ENCODE assay signal across 27 cellular contexts in genomic region chr20:3919352-3919751, GRCh38. TPM values are rescaled to one million over a fixed set of nuclear protein-coding genes. Genes with fewer than 3 reads are reported as not detected.
DNase-seq lines count a peak whose midpoint lies in the region; ATAC-seq and TF ChIP-seq lines count a peak whose summit lies in the region.
"Had no signal": no experiment of that assay in that cellular context is flagged by ENCODE, and none has a peak within 500 bp of the region (broad histone marks: within the 10 kb centered on the region; RNA-seq: fewer than 3 reads in every experiment).

No MANE protein-coding gene starts in this region.

- CTCF ChIA-PET in activated CD4-positive, alpha-beta T cell treated with anti-CD3 and anti-CD28 coated beads for 36 hours (lab: Charles Lee) = interaction anchor here (0.7 to 1.3 kb wide), 3 partner anchors 19 to 203 kb away, joined by 3 to 4 read pairs (median 3); no protein-coding TSS in a partner anchor

- H3K4me3 Mint-ChIP-seq in activated CD4-positive, alpha-beta T cell treated with anti-CD3 and anti-CD28 coated beads for 36 hours = no peak overlapping the region
- H3K4me3 Mint-ChIP-seq: GM23338, nephron, T-helper 17 cell had no signal

- H3K4me1 ChIP-seq in neutrophil (ENCODE audit: control insufficient read depth in 1 of 2, insufficient read depth in 1 of 2, low read depth in 1 of 2, low read length in 1 of 2) (peaks cover 10 to 15% of the 10 kb centered on the region in 2 experiments), breast epithelium (no peaks in the 10 kb centered on the region)

- H3K36me3 Mint-ChIP-seq in activated CD4-positive, alpha-beta T cell treated with anti-CD3 and anti-CD28 coated beads for 36 hours (ENCODE audit: low read depth) = peaks cover 64% of the 10 kb centered on the region

- no peaks in the 10 kb centered on the region for H3K27me3 Mint-ChIP-seq in activated CD4-positive, alpha-beta T cell treated with anti-CD3 and anti-CD28 coated beads for 36 hours
- H3K27me3 Mint-ChIP-seq: T-helper 17 cell had no signal

- H3K36me3 ChIP-seq in neutrophil (peaks cover 69% of the 10 kb centered on the region), breast epithelium (no peaks in the 10 kb centered on the region)
- H3K36me3 ChIP-seq: prostate gland had no signal

- H3K27ac Mint-ChIP-seq in activated CD4-positive, alpha-beta T cell treated with anti-CD3 and anti-CD28 coated beads for 36 hours = peak overlapping the region; percentile 14
- H3K27ac Mint-ChIP-seq: GM23338, nephron had no signal

- H3K4me3 ChIP-seq in choroid plexus epithelial cell (ENCODE audit: low read depth, low read length) = no peak overlapping the region
- no peak overlapping the region for H3K4me3 ChIP-seq in neutrophil (ENCODE audit: low read depth in 1 of 2, low read length in 1 of 2)
- no peak overlapping the region for H3K4me3 ChIP-seq in breast epithelium
- H3K4me3 ChIP-seq: cardiac muscle cell, GM23338, prostate gland had no signal

- H3K4me1 Mint-ChIP-seq in activated CD4-positive, alpha-beta T cell treated with anti-CD3 and anti-CD28 coated beads for 36 hours = peaks cover 53% of the 10 kb centered on the region
- H3K4me1 Mint-ChIP-seq: nephron had no signal

- no peaks in the 10 kb centered on the region for H3K9me3 Mint-ChIP-seq in activated CD4-positive, alpha-beta T cell treated with anti-CD3 and anti-CD28 coated beads for 36 hours (ENCODE audit: low read depth)
- H3K9me3 Mint-ChIP-seq: activated naive CD4-positive, alpha-beta T cell treated with anti-CD3 and anti-CD28 coated beads, Interleukin-2, amount 50 U/mL, for 72 hours; GM23338; nephron had no signal

- TF ChIP-seq POLR2A in breast epithelium (IDR thresholded peaks at IDR 0.05) = no peak

- no peak for TF ChIP-seq CTCF in choroid plexus epithelial cell (conservative IDR thresholded peaks at IDR 0.05; ENCODE audit: low read depth, low read length)
- no peak for TF ChIP-seq CTCF in neutrophil (IDR thresholded peaks at IDR 0.05)
- TF ChIP-seq CTCF in breast epithelium (IDR thresholded peaks at IDR 0.05) = no peak

- H3K9me3 ChIP-seq in neutrophil (no peaks in the 10 kb centered on the region), breast epithelium (no peaks in the 10 kb centered on the region)
- H3K9me3 ChIP-seq: prostate gland had no signal

- POLR2A ChIA-PET in activated CD4-positive, alpha-beta T cell treated with anti-CD3 and anti-CD28 coated beads for 36 hours (lab: Charles Lee) = interaction anchor here (0.6 kb wide), 1 partner anchor 19 kb away, joined by 3 read pairs; no protein-coding TSS in a partner anchor

- intact Hi-C loops in activated CD4-positive, alpha-beta T cell treated with anti-CD3 and anti-CD28 coated beads for 36 hours (cut with DNase I, micrococcal nuclease) = no loop called here
- intact Hi-C loops in breast epithelium (cut with DNase I; ENCODE audit: low total_unique reads) = no loop called here

- H3K27me3 ChIP-seq in neutrophil = no peaks in the 10 kb centered on the region
- H3K27me3 ChIP-seq in breast epithelium = no peaks in the 10 kb centered on the region
- H3K27me3 ChIP-seq: cardiac muscle cell had no signal

- no peak for DNase-seq in activated CD4-positive, alpha-beta T cell treated with anti-CD3 and anti-CD28 coated beads for 36 hours
- no peak for DNase-seq in activated CD4-positive, alpha-beta T cell treated with anti-CD3 and anti-CD28 coated beads, Interleukin-2, amount 50 U/mL, for 4 hours
- DNase-seq in EH (ENCODE audit: low read depth) (peak; percentile 45), choroid plexus epithelial cell (ENCODE audit: low read depth) (peak; percentile 60), breast epithelium (ENCODE audit: low spot score in 2 of 2) (no peak), DMS153 treated with DMSO at 0.1 percent for 48 hours (lab: John Stamatoyannopoulos, UW; ENCODE audit: unreplicated experiment) (no peak)
- DNase-seq: activated CD4-positive, CD25-positive, alpha-beta regulatory T cell; activated CD8-positive, alpha-beta memory T cell treated with anti-CD3 and anti-CD28 coated beads, Interleukin-2, amount 50 U/mL, for 4 hours; DMS79 treated with DMSO at 0.1 percent for 48 hours; islet precursor cell; mammary epithelial cell; NCI-H146; NCI-H82; PC-3; SIG-M5; stimulated activated CD8-positive, alpha-beta memory T cell treated with anti-CD3 and anti-CD28 coated beads, Interleukin-4, amount 100 ng/mL, for 48 hours; T-helper 17 cell had no signal

- peak overlapping the region; percentile 15 for H3K27ac ChIP-seq in neutrophil
- H3K27ac ChIP-seq in breast epithelium = no peak overlapping the region
- H3K27ac ChIP-seq: 22Rv1, C4-2B, cardiac muscle cell, prostate gland had no signal

- no peak for ATAC-seq in activated CD4-positive, alpha-beta T cell treated with anti-CD3 and anti-CD28 coated beads for 36 hours
- no peak for ATAC-seq in GM18858 (IDR thresholded peaks at IDR 0.05; ENCODE audit: unreplicated experiment)
- ATAC-seq: activated naive CD4-positive, alpha-beta T cell treated with anti-CD3 and anti-CD28 coated beads, Interleukin-2, amount 50 U/mL, for 72 hours; esophagus mucosa; GM23338; PC-3; T-helper 17 cell had no signal

RNA-seq across cellular contexts. Expression of gene PANK2, which starts 30.2 kb away (rescaled TPM):
- 10 to 100 TPM; 37.2 to 50.2 TPM for total RNA-seq in activated CD4-positive, alpha-beta T cell treated with anti-CD3 and anti-CD28 coated beads for 36 hours
- 10 to 100 TPM; 38.2 to 40.1 (median 38.7) TPM for total RNA-seq in breast epithelium

Comparison
In these comparisons a context has a peak if more than half of its experiments do, and no peak if none do; other contexts are left out.
1. DNase-seq: peak in EH (single experiment) and choroid plexus epithelial cell (single experiment); none in activated CD4-positive, alpha-beta T cell treated with anti-CD3 and anti-CD28 coated beads for 36 hours (single experiment), activated CD4-positive, alpha-beta T cell treated with anti-CD3 and anti-CD28 coated beads, Interleukin-2, amount 50 U/mL, for 4 hours (0 of 2), breast epithelium (0 of 2) and DMS153 treated with DMSO at 0.1 percent for 48 hours (single experiment).